In the genomic region with DNA sequence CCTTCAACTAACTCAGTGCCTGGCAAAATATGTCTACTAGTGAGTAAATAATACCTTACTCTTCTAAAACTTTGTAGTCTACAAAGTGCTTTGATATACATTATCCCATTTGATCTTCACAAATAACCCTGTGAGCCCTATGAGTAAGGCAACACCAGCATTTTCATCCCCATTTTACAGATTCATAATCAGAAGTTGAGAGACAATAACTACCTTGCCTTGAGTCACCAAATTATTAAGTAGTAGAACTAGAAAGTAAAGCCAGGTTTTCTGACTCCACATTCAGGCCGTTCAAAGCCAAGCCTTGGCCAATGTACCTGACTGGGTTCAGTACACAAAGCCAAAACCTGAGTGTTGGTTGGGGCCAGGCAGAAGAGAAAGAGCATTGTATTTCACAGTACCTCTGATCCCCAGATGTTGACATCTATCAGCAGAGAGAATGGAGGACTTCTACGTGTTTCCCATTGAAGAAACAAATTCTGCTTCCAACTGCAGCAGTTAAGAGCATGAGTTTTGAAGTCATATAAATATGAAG, we compare ENCODE assay signal across 25 cellular contexts.
"Had no signal": no experiment of that assay in that cellular context is flagged by ENCODE, and none has a peak within 500 bp of the region (broad histone marks: within the 10 kb centered on the region; RNA-seq: fewer than 3 reads in every experiment).

No MANE protein-coding gene starts in this region.

- H3K27me3 ChIP-seq: dorsolateral prefrontal cortex, esophagus muscularis mucosa, foreskin keratinocyte, gastroesophageal sphincter, heart left ventricle, left lung had no signal

- H3K9me3 ChIP-seq: esophagus muscularis mucosa, gastroesophageal sphincter, heart left ventricle, left lung, lower lobe of right lung, mucosa of descending colon had no signal

- DNase-seq: dermis blood vessel endothelial cell; dorsolateral prefrontal cortex; effector CD4-positive, alpha-beta T cell; effector memory CD4-positive, alpha-beta T cell; foreskin keratinocyte; heart left ventricle; hippocampal formation; immature natural killer cell; islet precursor cell; kidney; kidney glomerular epithelial cell; left colon; left lung; left ventricle myocardium superior; lower lobe of right lung; mesenchymal stem cell; mucosa of descending colon; naive B cell had no signal

- H3K4me1 Mint-ChIP-seq: immature natural killer cell, naive B cell had no signal

- ATAC-seq: foreskin keratinocyte, gastroesophageal sphincter, heart left ventricle, left colon, left lung, left ventricle myocardium superior, lower lobe of right lung, mucosa of descending colon had no signal

- H3K27ac Mint-ChIP-seq: immature natural killer cell, mesothelial cell of epicardium had no signal

- H3K4me3 Mint-ChIP-seq: immature natural killer cell, mesothelial cell of epicardium, naive B cell had no signal

- H3K4me1 ChIP-seq: esophagus muscularis mucosa, foreskin keratinocyte, gastroesophageal sphincter, heart left ventricle, left lung, lower lobe of right lung had no signal

- H3K36me3 ChIP-seq: esophagus muscularis mucosa, gastroesophageal sphincter, heart left ventricle, left lung, lower lobe of right lung had no signal

- H3K4me3 ChIP-seq: coronary artery, dorsolateral prefrontal cortex, esophagus muscularis mucosa, gastroesophageal sphincter, heart left ventricle, left lung, lower lobe of right lung, mucosa of descending colon had no signal

- H3K9me3 Mint-ChIP-seq: mesothelial cell of epicardium had no signal

- H3K36me3 Mint-ChIP-seq: immature natural killer cell, mesothelial cell of epicardium, naive B cell had no signal

- FAIRE-seq: colon, endothelial cell of umbilical vein, frontal cortex, kidney had no signal

- H3K27ac ChIP-seq: coronary artery, dorsolateral prefrontal cortex, esophagus muscularis mucosa, foreskin keratinocyte, gastroesophageal sphincter, heart left ventricle, left lung, lower lobe of right lung had no signal
